Comparison of ENCODE assay signal across 10 cellular contexts in genomic region chr3:53084310-53085001, GRCh38. TPM values are rescaled to one million over a fixed set of nuclear protein-coding genes. Genes with fewer than 3 reads are reported as not detected.
DNase-seq lines count a peak whose midpoint lies in the region; ATAC-seq and TF ChIP-seq lines count a peak whose summit lies in the region.
"Had no signal": no experiment of that assay in that cellular context is flagged by ENCODE, and none has a peak within 500 bp of the region (broad histone marks: within the 10 kb centered on the region; RNA-seq: fewer than 3 reads in every experiment).

No MANE protein-coding gene starts in this region.

- no peak overlapping the region for H3K4me3 Mint-ChIP-seq in activated CD8-positive, alpha-beta T cell treated with anti-CD3 and anti-CD28 coated beads for 36 hours
- H3K4me3 Mint-ChIP-seq in activated CD8-positive, alpha-beta T cell treated with anti-CD3 and anti-CD28 coated beads, Interleukin-2, amount 10 ng/mL, durations not matched to agents 7 days and 5 days = no peak overlapping the region
- H3K4me3 Mint-ChIP-seq in activated T-helper 17 cell treated with anti-CD3 and anti-CD28 coated beads, Interleukin-2, amount 50 U/mL, for 72 hours = no peak overlapping the region

- H3K27ac Mint-ChIP-seq in activated CD8-positive, alpha-beta T cell treated with anti-CD3 and anti-CD28 coated beads for 36 hours = peak overlapping the region; percentile 49
- H3K27ac Mint-ChIP-seq in activated CD8-positive, alpha-beta T cell treated with anti-CD3 and anti-CD28 coated beads, Interleukin-2, amount 10 ng/mL, durations not matched to agents 7 days and 5 days = no peak overlapping the region
- no peak overlapping the region for H3K27ac Mint-ChIP-seq in activated T-helper 17 cell treated with anti-CD3 and anti-CD28 coated beads, Interleukin-2, amount 50 U/mL, for 72 hours

- CTCF ChIA-PET in activated CD8-positive, alpha-beta T cell treated with anti-CD3 and anti-CD28 coated beads for 36 hours (lab: Charles Lee) = interaction anchor here (0.9 to 1.3 kb wide), 3 partner anchors 11 to 26 kb away, joined by 3 to 7 read pairs (median 4); no protein-coding TSS in a partner anchor
- CTCF ChIA-PET in activated CD8-positive, alpha-beta T cell treated with anti-CD3 and anti-CD28 coated beads, Interleukin-2, amount 10 ng/mL, durations not matched to agents 7 days and 5 days (lab: Charles Lee) = no interaction called here

- no peak for TF ChIP-seq CTCF in activated CD8-positive, alpha-beta T cell treated with anti-CD3 and anti-CD28 coated beads for 36 hours (IDR thresholded peaks at IDR 0.05)
- no peak for TF ChIP-seq CTCF in GM20000 (IDR thresholded peaks at IDR 0.05; ENCODE audit: extremely low read depth, missing control alignments)

- no peaks in the 10 kb centered on the region for H3K9me3 Mint-ChIP-seq in activated CD8-positive, alpha-beta T cell treated with anti-CD3 and anti-CD28 coated beads for 36 hours
- H3K9me3 Mint-ChIP-seq in activated CD8-positive, alpha-beta T cell treated with anti-CD3 and anti-CD28 coated beads, Interleukin-2, amount 10 ng/mL, durations not matched to agents 7 days and 5 days (ENCODE audit: insufficient read depth) = no peaks in the 10 kb centered on the region
- H3K9me3 Mint-ChIP-seq in activated T-helper 17 cell treated with anti-CD3 and anti-CD28 coated beads, Interleukin-2, amount 50 U/mL, for 72 hours = no peaks in the 10 kb centered on the region

- no peak for DNase-seq in activated CD8-positive, alpha-beta T cell treated with anti-CD3 and anti-CD28 coated beads for 36 hours
- DNase-seq in activated CD8-positive, alpha-beta T cell treated with anti-CD3 and anti-CD28 coated beads, Interleukin-2, amount 10 ng/mL, durations not matched to agents 7 days and 5 days = no peak
- DNase-seq in left ventricle myocardium superior (peak; percentile 75), retina (peak; percentile 57), GM19238 (ENCODE audit: insufficient read length, low spot score) (no peak), GM20000 (ENCODE audit: low spot score) (no peak), dedifferentiated amniotic fluid mesenchymal stem cell (ENCODE audit: extremely low spot score) (no peak)
- DNase-seq: ACHN, SHP77 had no signal

- POLR2A ChIA-PET in activated CD8-positive, alpha-beta T cell treated with anti-CD3 and anti-CD28 coated beads for 36 hours (lab: Charles Lee) = interaction anchor here (1.6 kb wide), 1 partner anchor 11 kb away, joined by 8 read pairs; no protein-coding TSS in a partner anchor
- POLR2A ChIA-PET in activated CD8-positive, alpha-beta T cell treated with anti-CD3 and anti-CD28 coated beads, Interleukin-2, amount 10 ng/mL, durations not matched to agents 7 days and 5 days (lab: Charles Lee) = no interaction called here

- H3K4me1 Mint-ChIP-seq in activated CD8-positive, alpha-beta T cell treated with anti-CD3 and anti-CD28 coated beads for 36 hours (ENCODE audit: low read depth) = no peaks in the 10 kb centered on the region
- H3K4me1 Mint-ChIP-seq in activated CD8-positive, alpha-beta T cell treated with anti-CD3 and anti-CD28 coated beads, Interleukin-2, amount 10 ng/mL, durations not matched to agents 7 days and 5 days (ENCODE audit: low read depth) = no peaks in the 10 kb centered on the region
- H3K4me1 Mint-ChIP-seq in activated T-helper 17 cell treated with anti-CD3 and anti-CD28 coated beads, Interleukin-2, amount 50 U/mL, for 72 hours = no peaks in the 10 kb centered on the region

- intact Hi-C loops in activated CD8-positive, alpha-beta T cell treated with anti-CD3 and anti-CD28 coated beads for 36 hours (cut with micrococcal nuclease) = no loop called here
- intact Hi-C loops in left ventricle myocardium superior (cut with micrococcal nuclease) = no loop called here

- no peaks in the 10 kb centered on the region for H3K27me3 Mint-ChIP-seq in activated CD8-positive, alpha-beta T cell treated with anti-CD3 and anti-CD28 coated beads for 36 hours
- H3K27me3 Mint-ChIP-seq in activated CD8-positive, alpha-beta T cell treated with anti-CD3 and anti-CD28 coated beads, Interleukin-2, amount 10 ng/mL, durations not matched to agents 7 days and 5 days (ENCODE audit: low read depth) = no peaks in the 10 kb centered on the region
- H3K27me3 Mint-ChIP-seq in activated T-helper 17 cell treated with anti-CD3 and anti-CD28 coated beads, Interleukin-2, amount 50 U/mL, for 72 hours = no peaks in the 10 kb centered on the region

- peak; percentile 42 for ATAC-seq in activated CD8-positive, alpha-beta T cell treated with anti-CD3 and anti-CD28 coated beads for 36 hours
- ATAC-seq in activated CD8-positive, alpha-beta T cell treated with anti-CD3 and anti-CD28 coated beads, Interleukin-2, amount 10 ng/mL, durations not matched to agents 7 days and 5 days = no peak
- peak; percentile 69 for ATAC-seq in activated T-helper 17 cell treated with anti-CD3 and anti-CD28 coated beads, Interleukin-2, amount 50 U/mL, for 72 hours (replicated peaks)
- ATAC-seq in left ventricle myocardium superior = peak; percentile 88

- peaks cover 2% of the 10 kb centered on the region for H3K36me3 Mint-ChIP-seq in activated CD8-positive, alpha-beta T cell treated with anti-CD3 and anti-CD28 coated beads for 36 hours (ENCODE audit: low read depth)
- H3K36me3 Mint-ChIP-seq in activated CD8-positive, alpha-beta T cell treated with anti-CD3 and anti-CD28 coated beads, Interleukin-2, amount 10 ng/mL, durations not matched to agents 7 days and 5 days (ENCODE audit: low read depth) = peaks cover under 1% of the 10 kb centered on the region
- H3K36me3 Mint-ChIP-seq in activated T-helper 17 cell treated with anti-CD3 and anti-CD28 coated beads, Interleukin-2, amount 50 U/mL, for 72 hours (ENCODE audit: low read depth) = peaks cover 22% of the 10 kb centered on the region

RNA-seq across cellular contexts. Expression of gene SFMBT1, which starts 38.6 kb away (rescaled TPM):
- 10 to 100 TPM; 17.8 to 20.1 TPM for total RNA-seq in activated CD8-positive, alpha-beta T cell treated with anti-CD3 and anti-CD28 coated beads for 36 hours
- total RNA-seq in activated CD8-positive, alpha-beta T cell treated with anti-CD3 and anti-CD28 coated beads, Interleukin-2, amount 10 ng/mL, durations not matched to agents 7 days and 5 days = 10 to 100 TPM; 31.1 to 33.3 TPM
- 10 to 100 TPM; 26.1 to 29.9 TPM for total RNA-seq in activated T-helper 17 cell treated with anti-CD3 and anti-CD28 coated beads, Interleukin-2, amount 50 U/mL, for 72 hours
- 20.0 TPM for total RNA-seq in left ventricle myocardium superior

RNA-seq across cellular contexts. Expression of gene RFT1, which starts 45.8 kb away (rescaled TPM):
- total RNA-seq in activated CD8-positive, alpha-beta T cell treated with anti-CD3 and anti-CD28 coated beads for 36 hours = 10 to 100 TPM; 42.5 to 42.9 TPM
- 10 to 100 TPM; 31.7 to 32.3 TPM for total RNA-seq in activated CD8-positive, alpha-beta T cell treated with anti-CD3 and anti-CD28 coated beads, Interleukin-2, amount 10 ng/mL, durations not matched to agents 7 days and 5 days
- total RNA-seq in activated T-helper 17 cell treated with anti-CD3 and anti-CD28 coated beads, Interleukin-2, amount 50 U/mL, for 72 hours = 10 to 100 TPM; 24.6 to 42.0 TPM
- total RNA-seq in left ventricle myocardium superior = 8.5 TPM

Comparison
In these comparisons a context has a peak if more than half of its experiments do, and no peak if none do; other contexts are left out.
1. DNase-seq: peak in left ventricle myocardium superior (single experiment) and retina (single experiment); none in activated CD8-positive, alpha-beta T cell treated with anti-CD3 and anti-CD28 coated beads for 36 hours (single experiment), activated CD8-positive, alpha-beta T cell treated with anti-CD3 and anti-CD28 coated beads, Interleukin-2, amount 10 ng/mL, durations not matched to agents 7 days and 5 days (single experiment), GM19238 (single experiment), GM20000 (single experiment) and dedifferentiated amniotic fluid mesenchymal stem cell (single experiment).